16 cellular contexts compared by ENCODE assay signal in the genomic region with DNA sequence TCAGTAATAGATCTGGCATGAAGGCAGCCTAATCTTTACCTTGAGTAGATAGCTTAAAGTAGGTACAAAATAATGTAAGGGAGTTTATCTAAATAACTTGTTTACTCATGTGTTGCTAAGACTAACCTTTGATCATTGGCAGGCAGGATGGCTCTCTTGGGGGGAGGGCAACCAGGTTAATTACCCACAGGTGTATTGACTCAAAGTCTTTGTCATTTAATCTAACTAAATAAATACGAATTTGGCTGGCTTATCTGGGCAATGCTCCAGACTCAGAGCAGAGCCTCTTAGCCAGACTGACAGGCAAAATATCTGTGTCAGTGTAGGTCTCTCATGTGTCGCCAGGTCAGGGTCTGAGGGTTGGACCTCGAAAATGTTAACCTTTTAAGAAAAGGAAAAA.
DNase-seq lines count a peak whose midpoint lies in the region; ATAC-seq and TF ChIP-seq lines count a peak whose summit lies in the region.
"Had no signal": no experiment of that assay in that cellular context is flagged by ENCODE, and none has a peak within 500 bp of the region (broad histone marks: within the 10 kb centered on the region; RNA-seq: fewer than 3 reads in every experiment).

No MANE protein-coding gene starts in this region.

- H3K36me3 ChIP-seq in body of pancreas (replicated peaks in 1 of 2; ENCODE audit: insufficient read depth in 1 of 2, low read depth in 2 of 2) (no peaks in the 10 kb centered on the region), transverse colon (no peaks in the 10 kb centered on the region)
- H3K36me3 ChIP-seq: heart right ventricle, spleen had no signal

- no peak overlapping the region for H3K4me3 ChIP-seq in body of pancreas
- no peak overlapping the region for H3K4me3 ChIP-seq in transverse colon
- H3K4me3 ChIP-seq: heart right ventricle, spleen had no signal

- H3K4me1 ChIP-seq in body of pancreas (peaks cover 22% of the 10 kb centered on the region), transverse colon (peaks cover 0 to 18% (median 4%) of the 10 kb centered on the region in 4 donors)
- H3K4me1 ChIP-seq: heart right ventricle, spleen had no signal

- peak; percentile 0 for DNase-seq in DMS 273 (lab: John Stamatoyannopoulos, UW; ENCODE audit: unreplicated experiment)
- DNase-seq in DMS 273 treated with DMSO at 0.1 percent for 48 hours (lab: John Stamatoyannopoulos, UW), result no peak
- peak; percentile 40 for DNase-seq in NCI-H2196 treated with DMSO at 0.1 percent for 48 hours (lab: John Stamatoyannopoulos, UW; ENCODE audit: unreplicated experiment)
- peak; percentile 16 to 66 (median 46) for DNase-seq in body of pancreas
- DNase-seq in transverse colon, result peak; percentile 66
- no peak for DNase-seq in glomerular visceral epithelial cell (ENCODE audit: extremely low spot score)
- DNase-seq in central memory CD4-positive, alpha-beta T cell, result no peak
- DNase-seq: 8988T; activated naive CD4-positive, alpha-beta T cell treated with Interleukin-2 at 50 U/mL for 16 hours; C1 segment of cervical spinal cord; HCEC 1CT; heart right ventricle; kidney; NCI-H187; spleen had no signal

- peak; percentile 71 for ATAC-seq in body of pancreas
- ATAC-seq in GM18505 (IDR thresholded peaks at IDR 0.05; ENCODE audit: unreplicated experiment), result no peak
- ATAC-seq: heart right ventricle had no signal

- TF ChIP-seq EP300 in transverse colon (IDR thresholded peaks at IDR 0.05; ENCODE audit: low read depth), result no peak

- TF ChIP-seq CTCF in body of pancreas (IDR thresholded peaks at IDR 0.05), result no peak
- TF ChIP-seq CTCF in transverse colon (IDR thresholded peaks at IDR 0.05), result no peak

- intact Hi-C loops in body of pancreas (cut with DNase I) (no loop called here), transverse colon (cut with DNase I; ENCODE audit: low total_unique reads) (no loop called here)

- H3K9me3 ChIP-seq in body of pancreas, result no peaks in the 10 kb centered on the region
- H3K9me3 ChIP-seq in transverse colon, result no peaks in the 10 kb centered on the region
- H3K9me3 ChIP-seq: heart right ventricle had no signal

- no peaks in the 10 kb centered on the region for H3K27me3 ChIP-seq in body of pancreas
- no peaks in the 10 kb centered on the region for H3K27me3 ChIP-seq in transverse colon
- H3K27me3 ChIP-seq: heart right ventricle, spleen had no signal

- 7 to 12% methylated on average over 3 of the region's 3 CpGs for WGBS in body of pancreas, 2 donors
- WGBS in transverse colon (ENCODE audit: low coverage in 1 of 2), 2 donors, result 23 to 25% methylated on average over 3 of the region's 3 CpGs

- in situ Hi-C loops in transverse colon (cut with MboI; ENCODE audit: low pct_ligation_motif_present in 1 of 4, low pct_unique_long_range_greater_than_20kb in 1 of 4, low sequenced_read_pairs in 3 of 4), result no loop called here

- TF ChIP-seq POLR2A in body of pancreas (IDR thresholded peaks at IDR 0.05) (no peak), transverse colon (IDR thresholded peaks at IDR 0.05) (no peak), GM18505 (IDR thresholded peaks at IDR 0.05; ENCODE audit: borderline replicate concordance, extremely low read depth, insufficient read depth, insufficient read length) (no peak)

- no peak overlapping the region for H3K27ac ChIP-seq in body of pancreas
- no peak overlapping the region for H3K27ac ChIP-seq in transverse colon
- H3K27ac ChIP-seq: heart right ventricle, spleen had no signal

Comparison
In these comparisons a context has a peak if more than half of its experiments do, and no peak if none do; other contexts are left out.
1. DNase-seq: peak in DMS 273 (single experiment), NCI-H2196 treated with DMSO at 0.1 percent for 48 hours (single experiment), body of pancreas (4 of 4) and transverse colon (single experiment); none in DMS 273 treated with DMSO at 0.1 percent for 48 hours (single experiment), glomerular visceral epithelial cell (single experiment) and central memory CD4-positive, alpha-beta T cell (single experiment).